Comparison of ENCODE assay signal across 8 cellular contexts in genomic region chr1:228165372-228166169, GRCh38. TPM values are rescaled to one million over a fixed set of nuclear protein-coding genes. Genes with fewer than 3 reads are reported as not detected.
DNase-seq lines count a peak whose midpoint lies in the region; ATAC-seq and TF ChIP-seq lines count a peak whose summit lies in the region.

Gene IBA57 (plus strand): TSS chr1:228165804. CDS start chr1:228165817, 13 bp downstream.

- H3K4me3 Mint-ChIP-seq in activated T-cell treated with anti-CD3 and anti-CD28 coated beads, Interleukin-2, amount 50 U/mL, for 4 hours = peak within 1 kb of the TSS; percentile 83

- H3K27ac ChIP-seq in PC-9 (peak within 1 kb of the TSS; percentile 89), esophagus muscularis mucosa (replicated peaks in 1 of 4) (peak within 1 kb of the TSS; percentile 97 to 100 (median 100))

- no peaks in the 10 kb centered on the region for H3K9me2 ChIP-seq in PC-9 (ENCODE audit: insufficient read depth)

- peaks cover 3% of the 10 kb centered on the region for H3K36me3 Mint-ChIP-seq in activated T-cell treated with anti-CD3 and anti-CD28 coated beads, Interleukin-2, amount 50 U/mL, for 4 hours (ENCODE audit: insufficient read depth)

- H3K4me1 Mint-ChIP-seq in activated T-cell treated with anti-CD3 and anti-CD28 coated beads, Interleukin-2, amount 50 U/mL, for 4 hours (ENCODE audit: low read depth) = peaks cover 45% of the 10 kb centered on the region

- H3K4me3 ChIP-seq in PC-9 = peak within 1 kb of the TSS; percentile 88
- peak within 1 kb of the TSS; percentile 76 to 99 (median 88) for H3K4me3 ChIP-seq in esophagus muscularis mucosa

- no peaks in the 10 kb centered on the region for H3K27me3 ChIP-seq in PC-9 (ENCODE audit: insufficient read depth, low read depth)
- peaks cover 0 to 22% (median 5%) of the 10 kb centered on the region in 4 donors for H3K27me3 ChIP-seq in esophagus muscularis mucosa

- TF ChIP-seq POLR2A in esophagus muscularis mucosa (IDR thresholded peaks at IDR 0.05; ENCODE audit: low read depth) = peak; percentile 77

- no peaks in the 10 kb centered on the region for H4K20me1 ChIP-seq in PC-9 (ENCODE audit: insufficient read depth)

- TF ChIP-seq CTCF in PC-9 (conservative IDR thresholded peaks at IDR 0.05) (peak; percentile 79), esophagus muscularis mucosa (IDR thresholded peaks at IDR 0.05) (peak; percentile 93 to 97 (median 94))

- WGBS in esophagus muscularis mucosa = 0% methylated on average over 56 of the region's 93 CpGs

- DNase-seq in DMS79 (lab: John Stamatoyannopoulos, UW) (peak; percentile 93), KBM-7 (peak; percentile 97), PC-9 (peak; percentile 93 to 100), esophagus muscularis mucosa (ENCODE audit: extremely low spot score) (peak; percentile 100), myocyte (ENCODE audit: low read depth) (peak; percentile 98)
- DNase-seq in activated T-cell treated with anti-CD3 and anti-CD28 coated beads, Interleukin-2, amount 50 U/mL, for 4 hours = peak; percentile 99
- DNase-seq in stimulated activated CD8-positive, alpha-beta memory T cell treated with anti-CD3 and anti-CD28 coated beads, Interleukin-7, amount 100 ng/mL, for 48 hours (ENCODE audit: extremely low read depth in 1 of 2, low read depth in 1 of 2) = peak; percentile 98 to 99

- no TSS peak for BruUV-seq in PC-9 (replicated peaks; lab: Mats Ljungman, UMichigan)

- H3K36me3 ChIP-seq in PC-9 (ENCODE audit: low read depth) (no peaks in the 10 kb centered on the region), esophagus muscularis mucosa (peaks cover 0 to 7% (median 4%) of the 10 kb centered on the region in 4 donors)

- POLR2A ChIA-PET in PC-9 (lab: Charles Lee; ENCODE audit: unreplicated experiment) = interaction anchor here (0.5 to 1.0 kb wide), 9 partner anchors 8 to 431 kb away, joined by 3 to 7 read pairs (median 3); partner anchors contain the start of genes JMJD4 and SNAP47

- ATAC-seq in GM21717 (IDR thresholded peaks at IDR 0.05; ENCODE audit: unreplicated experiment) = peak; percentile 83
- peak; percentile 87 to 89 for ATAC-seq in activated T-cell treated with anti-CD3 and anti-CD28 coated beads, Interleukin-2, amount 50 U/mL, for 4 hours

- in situ Hi-C loops in KBM-7 (cut with MboI; ENCODE audit: low pct_unique_long_range_greater_than_20kb, low sequenced_read_pairs) = no loop called here

- intact Hi-C loops in PC-9 (cut with micrococcal nuclease; ENCODE audit: unreplicated experiment) (loop anchor here (1.0 to 5.0 kb wide), 6 partner anchors 25 to 603 kb away; partner anchors contain the start of genes GUK1, MRPL55 and ZNF678), esophagus muscularis mucosa (cut with DNase I) (loop anchor here (5.0 kb wide), 1 partner anchor 33 kb away; no protein-coding TSS in a partner anchor)

- 0 out of 2 replicates have a peak, but pooled peaks cover 21% of the 10 kb centered on the region for H3K79me2 ChIP-seq in PC-9 (ENCODE audit: low read depth)

- H3K27me3 Mint-ChIP-seq in activated T-cell treated with anti-CD3 and anti-CD28 coated beads, Interleukin-2, amount 50 U/mL, for 4 hours (ENCODE audit: low read depth) = no peaks in the 10 kb centered on the region

- peak within 1 kb of the TSS; percentile 88 for H3K4me2 ChIP-seq in PC-9

- H3K9me3 Mint-ChIP-seq in activated T-cell treated with anti-CD3 and anti-CD28 coated beads, Interleukin-2, amount 50 U/mL, for 4 hours = no peaks in the 10 kb centered on the region

- H2AFZ ChIP-seq in PC-9 = peak within 1 kb of the TSS; percentile 76; the same call in 1 of the 2 replicates

- H3K4me1 ChIP-seq in PC-9 (replicated peaks; ENCODE audit: insufficient read depth) (peaks cover 13% of the 10 kb centered on the region), esophagus muscularis mucosa (peaks cover 46 to 51% (median 50%) of the 10 kb centered on the region in 4 donors)

- H3K9me3 ChIP-seq in PC-9 (ENCODE audit: insufficient read depth, low read depth) (no peaks in the 10 kb centered on the region), esophagus muscularis mucosa (no peaks in the 10 kb centered on the region)

- peaks cover 7% of the 10 kb centered on the region; the same call in 1 of the 2 replicates for H3F3A ChIP-seq in PC-9 (ENCODE audit: insufficient read depth, low read depth)

- peak; percentile 93 for TF ChIP-seq EP300 in esophagus muscularis mucosa (IDR thresholded peaks at IDR 0.05)

- CTCF ChIA-PET in PC-9 (lab: Charles Lee) = interaction anchor here (0.6 to 1.5 kb wide), 7 partner anchors 10 to 162 kb away, joined by 3 to 11 read pairs (median 8); no protein-coding TSS in a partner anchor

RNA-seq across cellular contexts. Expression of gene IBA57, which starts in this region (rescaled TPM):
- total RNA-seq in PC-9 (2021) (7.8 and 13.8 TPM in 2 replicates), esophagus muscularis mucosa (10 to 100 TPM in 1 of 4 donors, 1 to 10 TPM in 3; 3.7 to 11.8 (median 6.6) TPM), myocyte (1.9 and 2.5 TPM in 2 replicates)
- 10 to 100 TPM; 14.5 to 17.6 (median 15.9) TPM for total RNA-seq in activated T-cell treated with anti-CD3 and anti-CD28 coated beads, Interleukin-2, amount 50 U/mL, for 4 hours
- polyA plus RNA-seq in myocyte (2012) = 2.4 TPM

Comparison
In these comparisons a context has a peak if more than half of its experiments do, and no peak if none do; other contexts are left out.
1. Peak in every context shown above with its lines: DNase-seq, ATAC-seq, H3K4me3 ChIP-seq and H3K27ac ChIP-seq.